ENCODE assay signal across 12 cellular contexts in the genomic region with DNA sequence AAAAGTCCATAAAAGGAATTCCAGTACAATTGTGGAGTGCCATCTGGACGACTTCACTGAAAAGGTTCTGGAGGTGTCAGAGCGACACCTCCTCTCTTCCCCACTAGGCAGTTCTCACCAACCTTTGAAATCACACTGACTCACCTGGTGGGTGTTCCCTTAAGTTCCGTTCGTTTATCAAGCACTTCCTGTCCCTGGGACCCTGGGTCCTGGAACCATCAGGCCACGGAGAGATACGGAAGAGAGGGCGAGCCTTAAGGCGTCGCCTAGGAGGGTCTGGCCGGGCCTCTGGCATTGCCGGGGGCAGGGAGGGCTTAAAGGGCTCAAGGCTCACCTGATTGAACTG. TPM values are rescaled to one million over a fixed set of nuclear protein-coding genes. Genes with fewer than 3 reads are reported as not detected.
A peak's percentile ranks its signal among the peaks of the same experiment; 100 is the strongest.
DNase-seq lines count a peak whose midpoint lies in the region; ATAC-seq and TF ChIP-seq lines count a peak whose summit lies in the region.
"Had no signal": no experiment of that assay in that cellular context is flagged by ENCODE, and none has a peak within 500 bp of the region (broad histone marks: within the 10 kb centered on the region; RNA-seq: fewer than 3 reads in every experiment).

No MANE protein-coding gene starts in this region.

- H3K4me3 ChIP-seq in thyroid gland (replicated peaks in 1 of 3): peak overlapping the region in 2 of 3 donors; percentile 6 to 16

- no peaks in the 10 kb centered on the region for H3K36me3 ChIP-seq in thyroid gland
- H3K36me3 ChIP-seq: thoracic aorta had no signal

- H3K27me3 ChIP-seq in thyroid gland: no peaks in the 10 kb centered on the region

- H3K9me3 ChIP-seq in thyroid gland: no peaks in the 10 kb centered on the region
- H3K9me3 ChIP-seq: thoracic aorta had no signal

- no peaks in the 10 kb centered on the region for H3K4me1 ChIP-seq in thyroid gland

- no peak for TF ChIP-seq CTCF in thyroid gland (IDR thresholded peaks at IDR 0.05)

- H3K27ac ChIP-seq in thyroid gland: no peak overlapping the region
- H3K27ac ChIP-seq: thoracic aorta had no signal

- no peak for TF ChIP-seq POLR2A in thyroid gland (IDR thresholded peaks at IDR 0.05)

- peak; percentile 34 for DNase-seq in DMS 273 (lab: John Stamatoyannopoulos, UW; ENCODE audit: unreplicated experiment)
- no peak for DNase-seq in DMS 273 treated with DMSO at 0.1 percent for 48 hours (lab: John Stamatoyannopoulos, UW)
- DNase-seq in cerebellar cortex (ENCODE audit: low spot score): peak; percentile 71
- peak; percentile 83 for DNase-seq in kidney tubule cell (ENCODE audit: low spot score)
- peak; percentile 2 to 10 for DNase-seq in thyroid gland
- DNase-seq in left lobe of liver (ENCODE audit: low spot score): no peak
- DNase-seq in epidermal melanocyte (ENCODE audit: insufficient read length, low spot score): no peak
- DNase-seq: activated B cell treated with CpG ODN at 0.5 μM for 24 hours, cerebellar nuclear complex, NCI-H2171 treated with DMSO at 0.1 percent for 48 hours had no signal

- 41 to 49% methylated on average over 11 of the region's 11 CpGs for WGBS in thyroid gland, 2 donors

- no peak for ATAC-seq in HG03095 (IDR thresholded peaks at IDR 0.05; ENCODE audit: unreplicated experiment)
- no peak for ATAC-seq in left lobe of liver

- intact Hi-C loops in thyroid gland (cut with DNase I): no loop called here

RNA-seq across cellular contexts. Expression of gene SPAG17, which starts 0.3 kb away (rescaled TPM):
- total RNA-seq in thyroid gland (10 to 100 TPM in 2 of 4 donors, 1 to 10 TPM in 1, under 1 TPM in 1; 0.81 to 14.6 (median 8.5) TPM), left lobe of liver (not detected)
- total RNA-seq: activated B cell treated with CpG ODN at 0.5 μM for 24 hours, thoracic aorta had no signal

Comparison
In these comparisons a context has a peak if more than half of its experiments do, and no peak if none do; other contexts are left out.
1. DNase-seq: peak in DMS 273 (single experiment), cerebellar cortex (single experiment), kidney tubule cell (single experiment) and thyroid gland (2 of 2); none in DMS 273 treated with DMSO at 0.1 percent for 48 hours (single experiment), left lobe of liver (single experiment) and epidermal melanocyte (single experiment).